ENCODE assay signal across 15 cellular contexts in the genomic region with DNA sequence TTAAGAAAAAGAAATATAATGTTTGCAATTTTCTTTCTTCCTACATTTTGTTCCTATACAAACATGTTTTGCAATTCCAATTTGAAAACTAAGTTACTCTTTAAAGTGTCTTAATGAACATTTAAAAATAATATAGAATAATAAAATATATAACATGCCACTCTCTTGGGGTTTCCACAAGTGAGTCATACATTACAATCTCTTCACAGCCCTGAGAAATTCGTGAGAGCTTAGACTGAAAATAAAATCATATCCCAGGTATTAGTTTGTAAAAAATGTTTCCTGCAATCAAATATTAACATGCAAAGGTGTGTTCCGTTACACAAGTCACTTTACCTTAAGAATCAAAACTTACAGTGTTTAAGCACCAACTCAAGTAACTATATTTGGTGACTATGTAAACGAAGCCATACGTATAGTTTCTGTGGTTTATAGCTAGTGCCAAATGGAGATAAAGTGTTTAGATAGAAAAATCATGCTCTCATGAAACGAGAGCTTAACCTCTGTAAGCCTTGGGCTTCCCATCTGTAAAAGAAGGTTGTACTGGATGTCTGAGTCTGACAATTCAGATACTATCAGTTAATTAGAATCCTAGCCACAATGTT.
DNase-seq lines count a peak whose midpoint lies in the region; ATAC-seq and TF ChIP-seq lines count a peak whose summit lies in the region.
"Had no signal": no experiment of that assay in that cellular context is flagged by ENCODE, and none has a peak within 500 bp of the region (broad histone marks: within the 10 kb centered on the region; RNA-seq: fewer than 3 reads in every experiment).

No MANE protein-coding gene starts in this region.

- peak overlapping the region; percentile 16 for H3K4me2 ChIP-seq in Karpas-422 (ENCODE audit: low read depth, low read length, poor library complexity, severe bottlenecking)

- no peak overlapping the region; the same call in 1 of the 2 replicates for H2AFZ ChIP-seq in Karpas-422 (ENCODE audit: low read length)

- H3K36me3 Mint-ChIP-seq in mesothelial cell of epicardium (no peaks in the 10 kb centered on the region), CD14-positive monocyte (no peaks in the 10 kb centered on the region)

- H3K27me3 Mint-ChIP-seq in mesothelial cell of epicardium (ENCODE audit: low read depth) (no peaks in the 10 kb centered on the region), CD14-positive monocyte (ENCODE audit: low read depth in 3 of 3) (no peaks in the 10 kb centered on the region)
- H3K27me3 Mint-ChIP-seq: activated CD4-positive, alpha-beta T cell treated with anti-CD3 and anti-CD28 coated beads, Interleukin-2, amount 10 ng/mL, durations not matched to agents 7 days and 5 days had no signal

- no peak overlapping the region for H3K4me3 ChIP-seq in Karpas-422 (ENCODE audit: low read length)
- no peak overlapping the region for H3K4me3 ChIP-seq in mucosa of descending colon

- peaks cover 40% of the 10 kb centered on the region for H3K4me1 ChIP-seq in Karpas-422 (ENCODE audit: low read length)
- H3K4me1 ChIP-seq in mucosa of descending colon (ENCODE audit: low read depth) = no peaks in the 10 kb centered on the region

- no peaks in the 10 kb centered on the region for H4K20me1 ChIP-seq in Karpas-422 (ENCODE audit: insufficient read depth, low read depth, low read length)

- ATAC-seq in GM19395 (IDR thresholded peaks at IDR 0.05; ENCODE audit: unreplicated experiment) = peak; percentile 81
- peak; percentile 64 for ATAC-seq in HG02798 (IDR thresholded peaks at IDR 0.05; ENCODE audit: poor library complexity, unreplicated experiment)
- no peak for ATAC-seq in mucosa of descending colon
- no peak for ATAC-seq in HG03457 (IDR thresholded peaks at IDR 0.05; ENCODE audit: unreplicated experiment)
- ATAC-seq: Right ventricle myocardium inferior had no signal

- TF ChIP-seq CTCF in mesothelial cell of epicardium (IDR thresholded peaks at IDR 0.05; ENCODE audit: unreplicated experiment) = no peak
- TF ChIP-seq CTCF in mucosa of descending colon (IDR thresholded peaks at IDR 0.05) = no peak
- TF ChIP-seq CTCF in CD14-positive monocyte (IDR thresholded peaks at IDR 0.05) = no peak

- peaks cover 4% of the 10 kb centered on the region for H3K79me2 ChIP-seq in Karpas-422 (ENCODE audit: low read length)

- H3K27ac Mint-ChIP-seq in mesothelial cell of epicardium (peak overlapping the region; percentile 8), CD14-positive monocyte (no peak overlapping the region)
- H3K27ac Mint-ChIP-seq: activated CD4-positive, alpha-beta T cell treated with anti-CD3 and anti-CD28 coated beads, Interleukin-2, amount 10 ng/mL, durations not matched to agents 7 days and 5 days; activated T-helper 1 cell treated with anti-CD3 and anti-CD28 coated beads, Interleukin-12 subunit alpha, Interleukin-12 subunit beta, Interleukin-2, Interleukin-4 antibody, amounts not matched to agents 30 ng/mL and 10 ng/mL and 1 ng/mL, durations not matched to agents 14 hours and 24 hours and 36 hours had no signal

- peaks cover 7% of the 10 kb centered on the region for H3K4me1 Mint-ChIP-seq in mesothelial cell of epicardium
- no peaks in the 10 kb centered on the region for H3K4me1 Mint-ChIP-seq in CD14-positive monocyte
- H3K4me1 Mint-ChIP-seq: activated CD4-positive, alpha-beta T cell treated with anti-CD3 and anti-CD28 coated beads, Interleukin-2, amount 10 ng/mL, durations not matched to agents 7 days and 5 days had no signal

- H3K4me3 Mint-ChIP-seq in mesothelial cell of epicardium (no peak overlapping the region), CD14-positive monocyte (no peak overlapping the region)
- H3K4me3 Mint-ChIP-seq: activated CD4-positive, alpha-beta T cell treated with anti-CD3 and anti-CD28 coated beads, Interleukin-2, amount 10 ng/mL, durations not matched to agents 7 days and 5 days; activated T-helper 1 cell treated with anti-CD3 and anti-CD28 coated beads, Interleukin-12 subunit alpha, Interleukin-12 subunit beta, Interleukin-2, Interleukin-4 antibody, amounts not matched to agents 30 ng/mL and 10 ng/mL and 1 ng/mL, durations not matched to agents 14 hours and 24 hours and 36 hours had no signal

- no peaks in the 10 kb centered on the region for H3K9me2 ChIP-seq in Karpas-422 (replicated peaks; ENCODE audit: insufficient read depth, low read length)

- peak overlapping the region; percentile 36 for H3K27ac ChIP-seq in Karpas-422 (ENCODE audit: low read length)

- DNase-seq in Karpas-422 (no peak), mesothelial cell of epicardium (ENCODE audit: low spot score in 2 of 2, unreplicated experiment in 2 of 2) (no peak), mucosa of descending colon (no peak), CD14-positive monocyte (ENCODE audit: low spot score) (no peak)
- no peak for DNase-seq in stimulated activated CD4-positive, alpha-beta T cell treated with anti-CD3 and anti-CD28 coated beads, Interleukin-2, amount 100 ng/mL, for 24 hours
- DNase-seq: activated CD4-positive, alpha-beta T cell treated with anti-CD3 and anti-CD28 coated beads, Interleukin-2, amount 10 ng/mL, durations not matched to agents 7 days and 5 days; amniotic stem cell; C1 segment of cervical spinal cord; NCI-H1436; NCI-H69 had no signal

- H3K9me3 Mint-ChIP-seq in mesothelial cell of epicardium (no peaks in the 10 kb centered on the region), CD14-positive monocyte (peaks cover 0 to 1% (median 0%) of the 10 kb centered on the region in 7 donors)
- H3K9me3 Mint-ChIP-seq: activated CD4-positive, alpha-beta T cell treated with anti-CD3 and anti-CD28 coated beads, Interleukin-2, amount 10 ng/mL, durations not matched to agents 7 days and 5 days; activated T-helper 1 cell treated with anti-CD3 and anti-CD28 coated beads, Interleukin-12 subunit alpha, Interleukin-12 subunit beta, Interleukin-2, Interleukin-4 antibody, amounts not matched to agents 30 ng/mL and 10 ng/mL and 1 ng/mL, durations not matched to agents 14 hours and 24 hours and 36 hours had no signal

- intact Hi-C loops in mucosa of descending colon (cut with DNase I, micrococcal nuclease) (no loop called here), CD14-positive monocyte (cut with micrococcal nuclease) (no loop called here)

- H3K36me3 ChIP-seq in Karpas-422 (ENCODE audit: insufficient read depth, low read length) (0 out of 2 replicates have a peak, but pooled peaks cover 10% of the 10 kb centered on the region), mucosa of descending colon (ENCODE audit: low read depth) (no peaks in the 10 kb centered on the region)

- no peaks in the 10 kb centered on the region for H3K27me3 ChIP-seq in Karpas-422 (ENCODE audit: low read length)

- no peak overlapping the region for H3K9ac ChIP-seq in Karpas-422 (ENCODE audit: low read length)

- H3K9me3 ChIP-seq in Karpas-422 (ENCODE audit: low read length) (no peaks in the 10 kb centered on the region), mucosa of descending colon (no peaks in the 10 kb centered on the region)

Comparison
In these comparisons a context has a peak if more than half of its experiments do, and no peak if none do; other contexts are left out.
1. ATAC-seq: peak in GM19395 (single experiment) and HG02798 (single experiment); none in mucosa of descending colon (single experiment) and HG03457 (single experiment).